In genomic region chr2:3633982-3634630, GRCh38 we compare ENCODE assay signal across 1 cellular context.
TF ChIP-seq lines count a peak whose summit lies in the region.

No MANE protein-coding gene starts in this region.

TF ChIP-seq in IMR-90, 13 proteins besides CTCF, POLR2A, EP300 and RAD21:
- no peak for TF ChIP-seq RFX5 (IDR thresholded peaks at IDR 0.05; ENCODE audit: low read depth, low read length)
- TF ChIP-seq SMC3 (IDR thresholded peaks at IDR 0.05; ENCODE audit: low read depth, low read length), result no peak
- TF ChIP-seq USF2 (IDR thresholded peaks at IDR 0.05; ENCODE audit: low read depth, low read length), result no peak
- no peak for TF ChIP-seq ELK1 (IDR thresholded peaks at IDR 0.05; ENCODE audit: borderline replicate concordance, low read depth, low read length)
- TF ChIP-seq MAZ (IDR thresholded peaks at IDR 0.05; ENCODE audit: borderline replicate concordance, low read depth, low read length), result no peak
- no peak for TF ChIP-seq CHD1 (IDR thresholded peaks at IDR 0.05; ENCODE audit: low read depth, low read length)
- TF ChIP-seq NFE2L2 (IDR thresholded peaks at IDR 0.05; ENCODE audit: low read depth, low read length), result no peak
